ENCODE assay signal across 13 cellular contexts in genomic region chr1:36367067-36367466, GRCh38. TPM values are rescaled to one million over a fixed set of nuclear protein-coding genes. Genes with fewer than 3 reads are reported as not detected.
DNase-seq lines count a peak whose midpoint lies in the region; ATAC-seq and TF ChIP-seq lines count a peak whose summit lies in the region.
"Had no signal": no experiment of that assay in that cellular context is flagged by ENCODE, and none has a peak within 500 bp of the region (broad histone marks: within the 10 kb centered on the region; RNA-seq: fewer than 3 reads in every experiment).

No MANE protein-coding gene starts in this region.

- H3K27me3 ChIP-seq in heart right ventricle (no peaks in the 10 kb centered on the region), upper lobe of left lung (no peaks in the 10 kb centered on the region)
- H3K27me3 ChIP-seq: uterus had no signal

- no peaks in the 10 kb centered on the region for H3K27me3 Mint-ChIP-seq in activated T-helper 2 cell treated with anti-CD3 and anti-CD28 coated beads, Interferon-gamma antibody, Interleukin-2, Interleukin-4, amounts not matched to agents 10 μg/mL and 5 μg/mL and 100 μg/mL, durations not matched to agents 14 hours and 24 hours and 36 hours (ENCODE audit: low read depth)
- no peaks in the 10 kb centered on the region for H3K27me3 Mint-ChIP-seq in mesothelial cell of epicardium (ENCODE audit: low read depth)

- H3K4me3 ChIP-seq in heart right ventricle (no peak overlapping the region), upper lobe of left lung (no peak overlapping the region)
- H3K4me3 ChIP-seq: uterus had no signal

- peak overlapping the region in 8 of 10 donors; percentile 15 to 83 (median 69) for H3K27ac ChIP-seq in heart right ventricle
- peak overlapping the region; percentile 8 to 78 (median 68) for H3K27ac ChIP-seq in upper lobe of left lung

- TF ChIP-seq POLR2A in upper lobe of left lung (IDR thresholded peaks at IDR 0.05): no peak

- H3K36me3 ChIP-seq in heart right ventricle (peaks cover 0 to 38% (median 0%) of the 10 kb centered on the region in 9 donors), upper lobe of left lung (peaks cover 1 to 19% (median 13%) of the 10 kb centered on the region in 4 donors)
- H3K36me3 ChIP-seq: uterus had no signal

- peaks cover 20 to 70% (median 44%) of the 10 kb centered on the region in 9 donors for H3K4me1 ChIP-seq in heart right ventricle
- peaks cover 35 to 58% (median 46%) of the 10 kb centered on the region in 4 donors for H3K4me1 ChIP-seq in upper lobe of left lung

- 62 to 74% methylated on average over 5 of the region's 5 CpGs for WGBS in heart right ventricle, 2 donors
- 52 to 55% methylated on average over 4 to 5 of the region's 5 CpGs for WGBS in upper lobe of left lung, 2 donors

- ATAC-seq in heart right ventricle: no peak
- no peak for ATAC-seq in Right ventricle myocardium superior (ENCODE audit: poor library complexity)
- ATAC-seq in upper lobe of left lung (ENCODE audit: low FRiP score in 2 of 2): no peak
- ATAC-seq in GM21786 (IDR thresholded peaks at IDR 0.05; ENCODE audit: unreplicated experiment): no peak

- H3K4me1 Mint-ChIP-seq in activated T-helper 2 cell treated with anti-CD3 and anti-CD28 coated beads, Interferon-gamma antibody, Interleukin-2, Interleukin-4, amounts not matched to agents 10 μg/mL and 5 μg/mL and 100 μg/mL, durations not matched to agents 14 hours and 24 hours and 36 hours (ENCODE audit: low read depth): peaks cover 35% of the 10 kb centered on the region
- peaks cover 14% of the 10 kb centered on the region for H3K4me1 Mint-ChIP-seq in mesothelial cell of epicardium

- TF ChIP-seq CTCF in heart right ventricle (IDR thresholded peaks at IDR 0.05) (no peak), mesothelial cell of epicardium (IDR thresholded peaks at IDR 0.05; ENCODE audit: unreplicated experiment) (no peak), upper lobe of left lung (IDR thresholded peaks at IDR 0.05) (no peak)

- intact Hi-C loops in heart right ventricle (cut with DNase I) (loop anchor here in 5 of 10 donors (5.0 to 10.0 kb wide), 4 partner anchors 40 to 62 kb away; partner anchors contain the start of genes SH3D21 (in 3 of the 5) and EVA1B (in 1 of the 5)), Right ventricle myocardium superior (cut with DNase I) (no loop called here)
- intact Hi-C loops in activated T-helper 2 cell treated with anti-CD3 and anti-CD28 coated beads, Interferon-gamma antibody, Interleukin-2, Interleukin-4, amounts not matched to agents 10 μg/mL and 5 μg/mL and 100 μg/mL, durations not matched to agents 14 hours and 24 hours and 36 hours (cut with micrococcal nuclease): loop anchor here (5.0 kb wide), 1 partner anchor 45 kb away; the partner anchor contains the start of gene EVA1B

- peaks cover 9% of the 10 kb centered on the region for H3K36me3 Mint-ChIP-seq in activated T-helper 2 cell treated with anti-CD3 and anti-CD28 coated beads, Interferon-gamma antibody, Interleukin-2, Interleukin-4, amounts not matched to agents 10 μg/mL and 5 μg/mL and 100 μg/mL, durations not matched to agents 14 hours and 24 hours and 36 hours (ENCODE audit: low read depth)
- H3K36me3 Mint-ChIP-seq in mesothelial cell of epicardium: peaks cover 5% of the 10 kb centered on the region

- H3K27ac Mint-ChIP-seq in activated T-helper 2 cell treated with anti-CD3 and anti-CD28 coated beads, Interferon-gamma antibody, Interleukin-2, Interleukin-4, amounts not matched to agents 10 μg/mL and 5 μg/mL and 100 μg/mL, durations not matched to agents 14 hours and 24 hours and 36 hours: peak overlapping the region; percentile 67
- H3K27ac Mint-ChIP-seq in mesothelial cell of epicardium: peak overlapping the region; percentile 27
- H3K27ac Mint-ChIP-seq: endodermal cell had no signal

- no peak overlapping the region for H3K4me3 Mint-ChIP-seq in activated T-helper 2 cell treated with anti-CD3 and anti-CD28 coated beads, Interferon-gamma antibody, Interleukin-2, Interleukin-4, amounts not matched to agents 10 μg/mL and 5 μg/mL and 100 μg/mL, durations not matched to agents 14 hours and 24 hours and 36 hours (ENCODE audit: low read depth)
- H3K4me3 Mint-ChIP-seq in mesothelial cell of epicardium: no peak overlapping the region
- H3K4me3 Mint-ChIP-seq: endodermal cell had no signal

- H3K9me3 Mint-ChIP-seq in activated T-helper 2 cell treated with anti-CD3 and anti-CD28 coated beads, Interferon-gamma antibody, Interleukin-2, Interleukin-4, amounts not matched to agents 10 μg/mL and 5 μg/mL and 100 μg/mL, durations not matched to agents 14 hours and 24 hours and 36 hours: no peaks in the 10 kb centered on the region
- no peaks in the 10 kb centered on the region for H3K9me3 Mint-ChIP-seq in mesothelial cell of epicardium
- H3K9me3 Mint-ChIP-seq: endodermal cell had no signal

- no peak for DNase-seq in heart right ventricle
- no peak for DNase-seq in Right ventricle myocardium superior
- no peak for DNase-seq in activated T-helper 2 cell treated with anti-CD3 and anti-CD28 coated beads, Interferon-gamma antibody, Interleukin-2, Interleukin-4, amounts not matched to agents 10 μg/mL and 5 μg/mL and 100 μg/mL, durations not matched to agents 14 hours and 24 hours and 36 hours (ENCODE audit: low spot score)
- no peak for DNase-seq in mesothelial cell of epicardium (ENCODE audit: low spot score in 2 of 2, unreplicated experiment in 2 of 2)
- DNase-seq in upper lobe of left lung: no peak
- DNase-seq in COLO829 (ENCODE audit: low spot score): no peak
- DNase-seq in superior temporal gyrus (ENCODE audit: extremely low spot score): no peak
- DNase-seq: left cardiac atrium, NCI-H226, small intestine, uterus had no signal

- no peak for TF ChIP-seq EP300 in upper lobe of left lung (IDR thresholded peaks at IDR 0.05)

- H3K9me3 ChIP-seq in heart right ventricle: no peaks in the 10 kb centered on the region
- H3K9me3 ChIP-seq in upper lobe of left lung: no peaks in the 10 kb centered on the region
- H3K9me3 ChIP-seq: uterus had no signal

RNA-seq across cellular contexts. Expression of gene STK40, which starts 18.7 kb away (rescaled TPM):
- total RNA-seq in heart right ventricle (10 to 100 TPM; 45.2 to 81.6 (median 60.8) TPM), Right ventricle myocardium superior (73.5 TPM), mesothelial cell of epicardium (40.1 to 43.6 TPM (median 42.7 TPM) in 3 replicates), upper lobe of left lung (100 to 1,000 TPM in 1 of 6 donors, 10 to 100 TPM in 5; 26.2 to 100 (median 69.1) TPM)
- 10 to 100 TPM; 15.5 to 29.3 TPM for polyA plus RNA-seq in heart right ventricle
- total RNA-seq in activated T-helper 2 cell treated with anti-CD3 and anti-CD28 coated beads, Interferon-gamma antibody, Interleukin-2, Interleukin-4, amounts not matched to agents 10 μg/mL and 5 μg/mL and 100 μg/mL, durations not matched to agents 14 hours and 24 hours and 36 hours: 41.3 and 42.4 TPM in 2 replicates

RNA-seq across cellular contexts. Expression of gene LSM10, which starts 30.6 kb away (rescaled TPM):
- total RNA-seq in heart right ventricle (10 to 100 TPM; 35.2 to 69.6 (median 44.7) TPM), Right ventricle myocardium superior (57.0 TPM), mesothelial cell of epicardium (24.7 to 26.1 TPM (median 26.0 TPM) in 3 replicates), upper lobe of left lung (10 to 100 TPM; 19.1 to 54.6 (median 35.8) TPM)
- polyA plus RNA-seq in heart right ventricle: 10 to 100 TPM; 78.4 to 82.6 TPM
- total RNA-seq in activated T-helper 2 cell treated with anti-CD3 and anti-CD28 coated beads, Interferon-gamma antibody, Interleukin-2, Interleukin-4, amounts not matched to agents 10 μg/mL and 5 μg/mL and 100 μg/mL, durations not matched to agents 14 hours and 24 hours and 36 hours: 48.4 and 55.3 TPM in 2 replicates

RNA-seq across cellular contexts. Expression of gene EVA1B, which starts 43.6 kb away (rescaled TPM):
- total RNA-seq in heart right ventricle (10 to 100 TPM in 3 of 10 donors, 1 to 10 TPM in 7; 4.6 to 16.0 (median 6.8) TPM), Right ventricle myocardium superior (10.8 TPM), mesothelial cell of epicardium (78.1 to 80.4 TPM (median 80.4 TPM) in 3 replicates), upper lobe of left lung (10 to 100 TPM; 24.3 to 97.9 (median 36.6) TPM)
- polyA plus RNA-seq in heart right ventricle: 10 to 100 TPM; 25.2 to 38.9 TPM
- total RNA-seq in activated T-helper 2 cell treated with anti-CD3 and anti-CD28 coated beads, Interferon-gamma antibody, Interleukin-2, Interleukin-4, amounts not matched to agents 10 μg/mL and 5 μg/mL and 100 μg/mL, durations not matched to agents 14 hours and 24 hours and 36 hours: 10.7 and 11.0 TPM in 2 replicates
